In genomic region chr2:164257794-164258193, GRCh38 we compare ENCODE assay signal across 26 cellular contexts.
DNase-seq lines count a peak whose midpoint lies in the region; ATAC-seq, FAIRE-seq and TF ChIP-seq lines count a peak whose summit lies in the region.
"Had no signal": no experiment of that assay in that cellular context is flagged by ENCODE, and none has a peak within 500 bp of the region (broad histone marks: within the 10 kb centered on the region; RNA-seq: fewer than 3 reads in every experiment).

No MANE protein-coding gene starts in this region.

- no peaks in the 10 kb centered on the region for H3K9me3 ChIP-seq in right lobe of liver
- H3K9me3 ChIP-seq: ascending aorta, neutrophil, testis had no signal

- no peak for ATAC-seq in right lobe of liver
- no peak for ATAC-seq in HG03565 (IDR thresholded peaks at IDR 0.05; ENCODE audit: unreplicated experiment)
- ATAC-seq: activated CD8-positive, alpha-beta memory T cell treated with anti-CD3 and anti-CD28 coated beads, Interleukin-2, amount 10 ng/mL, durations not matched to agents 7 days and 5 days; esophagus mucosa; HepG2; stimulated activated naive B cell treated with anti-CD40 and anti-IgM and Interleukin-4, amounts not matched to agents 10 μg/mL and 1 μg/mL and 100 μg/mL, for 72 hours had no signal

- TF ChIP-seq POLR2A in H54 (IDR thresholded peaks at IDR 0.05; ENCODE audit: low read depth, low read length): no peak
- no peak for TF ChIP-seq POLR2A in right lobe of liver (IDR thresholded peaks at IDR 0.05)

- H3K27ac ChIP-seq in right lobe of liver: no peak overlapping the region
- H3K27ac ChIP-seq: ascending aorta, neutrophil, testis, WERI-Rb-1 had no signal

- DNase-seq in Ammon's horn (ENCODE audit: low spot score): peak; percentile 13
- peak; percentile 5 for DNase-seq in H54 (ENCODE audit: insufficient read length, low spot score)
- peak; percentile 41 for DNase-seq in NCI-H226
- peak; percentile 10 for DNase-seq in fibroblast of gingiva (ENCODE audit: low read depth)
- DNase-seq in midbrain (lab: John Stamatoyannopoulos, UW): no peak
- DNase-seq in activated T-cell treated with anti-CD3 and anti-CD28 coated beads for 4 hours: no peak
- no peak for DNase-seq in right lobe of liver
- DNase-seq: activated CD4-positive, alpha-beta T cell treated with anti-CD3 and anti-CD28 coated beads, Interleukin-2, amount 10 ng/mL, durations not matched to agents 7 days and 5 days; activated CD8-positive, alpha-beta memory T cell treated with anti-CD3 and anti-CD28 coated beads, Interleukin-2, amount 10 ng/mL, durations not matched to agents 7 days and 5 days; activated naive CD4-positive, alpha-beta T cell treated with anti-CD3 and anti-CD28 coated beads, Interleukin-2, amount 50 U/mL, for 16 hours; CD4-positive, CD25-positive, alpha-beta regulatory T cell; DMS153; effector memory CD4-positive, alpha-beta T cell; kidney glomerular epithelial cell; NCI-H187; NK-92 treated with Interleukin-12 subunit alpha and Interleukin-12 subunit beta, amount 100 ng/mL, for 24 hours; stimulated activated CD4-positive, alpha-beta T cell treated with anti-CD3 and anti-CD28 coated beads, Interleukin-2, amount 100 ng/mL, for 48 hours; stimulated activated naive B cell treated with anti-CD40 and anti-IgM and Interleukin-4, amounts not matched to agents 10 μg/mL and 1 μg/mL and 100 μg/mL, for 72 hours; testis; WERI-Rb-1 had no signal

- intact Hi-C loops in right lobe of liver (cut with DNase I): no loop called here

- H3K4me3 ChIP-seq in right lobe of liver: no peak overlapping the region
- H3K4me3 ChIP-seq: ascending aorta, testis had no signal

- TF ChIP-seq CTCF in right lobe of liver (IDR thresholded peaks at IDR 0.05): no peak

- no peaks in the 10 kb centered on the region for H3K27me3 ChIP-seq in right lobe of liver
- H3K27me3 ChIP-seq: ascending aorta, neutrophil, testis had no signal

- 38% methylated on average over 3 of the region's 3 CpGs for WGBS in right lobe of liver (ENCODE audit: insufficient coverage, low coverage, low lambda C conversion rate, missing lambda C conversion rate)

- no peaks in the 10 kb centered on the region for H3K4me1 ChIP-seq in right lobe of liver
- H3K4me1 ChIP-seq: ascending aorta, testis had no signal

- FAIRE-seq in H54 (lab: Jason Lieb, UNC): peak; percentile 83
- FAIRE-seq: GM12891, HepG2 had no signal

- no peaks in the 10 kb centered on the region for H3K36me3 ChIP-seq in right lobe of liver
- H3K36me3 ChIP-seq: ascending aorta, neutrophil, WERI-Rb-1 had no signal

Comparison
In these comparisons a context has a peak if more than half of its experiments do, and no peak if none do; other contexts are left out.
1. DNase-seq: peak in Ammon's horn (single experiment), H54 (single experiment), NCI-H226 (single experiment) and fibroblast of gingiva (single experiment); none in midbrain (single experiment), activated T-cell treated with anti-CD3 and anti-CD28 coated beads for 4 hours (single experiment) and right lobe of liver (0 of 3).